10 cellular contexts compared by ENCODE assay signal in the genomic region with DNA sequence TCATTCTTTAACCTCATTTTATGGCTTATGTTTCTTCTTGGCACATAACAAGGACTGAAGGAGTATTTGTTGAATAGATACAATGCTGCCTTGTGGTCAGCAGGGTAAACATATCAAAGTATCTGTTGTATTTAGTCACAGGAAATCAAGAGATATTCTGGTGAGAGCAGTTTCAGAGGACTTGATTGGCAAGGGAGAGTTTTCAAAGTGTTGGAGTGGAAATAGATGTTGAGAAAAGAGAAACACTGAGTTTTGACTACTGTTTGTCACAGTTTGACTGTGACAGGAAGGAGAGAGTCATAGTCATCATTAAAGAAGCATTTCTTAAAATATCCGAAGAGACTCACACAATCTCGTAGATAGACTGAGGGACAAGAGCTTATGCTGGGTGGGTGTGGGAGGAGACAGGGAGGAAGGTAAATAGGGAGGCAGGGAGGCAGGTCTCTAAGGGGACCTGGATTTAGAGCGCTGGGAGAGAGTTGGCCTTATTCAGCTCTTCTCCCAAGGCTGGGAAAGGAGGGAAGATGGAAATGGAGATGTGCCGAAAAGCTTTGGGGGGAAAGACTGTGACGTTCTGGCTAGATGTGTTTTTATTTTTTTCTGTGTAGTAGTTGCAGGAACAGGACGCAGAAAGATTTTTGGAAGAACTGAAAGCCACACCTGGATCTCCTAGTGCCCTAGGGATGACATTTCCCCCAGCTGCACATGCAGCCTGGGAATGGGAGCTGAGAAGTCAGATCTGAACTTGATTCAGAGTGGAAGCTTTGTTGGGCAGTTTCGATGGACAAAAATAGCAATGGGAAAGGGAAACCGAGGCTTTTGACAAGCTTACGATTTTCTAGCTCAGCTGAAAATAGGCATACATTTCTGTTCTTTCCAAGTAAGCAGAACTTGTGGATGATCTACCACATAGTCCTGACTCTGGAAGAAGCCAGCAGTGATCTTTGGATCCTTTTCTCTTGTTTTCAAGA.
DNase-seq lines count a peak whose midpoint lies in the region; ATAC-seq and TF ChIP-seq lines count a peak whose summit lies in the region.
"Had no signal": no experiment of that assay in that cellular context is flagged by ENCODE, and none has a peak within 500 bp of the region (broad histone marks: within the 10 kb centered on the region; RNA-seq: fewer than 3 reads in every experiment).

No MANE protein-coding gene starts in this region.

- intact Hi-C loops in activated CD4-positive, alpha-beta T cell treated with anti-CD3 and anti-CD28 coated beads, Interleukin-2, amount 10 ng/mL, durations not matched to agents 24 days and 14 days (cut with micrococcal nuclease): no loop called here

- DNase-seq in activated CD4-positive, alpha-beta T cell treated with anti-CD3 and anti-CD28 coated beads, Interleukin-2, amount 10 ng/mL, durations not matched to agents 24 days and 14 days: peak; percentile 51
- no peak for DNase-seq in activated CD4-positive, alpha-beta T cell treated with anti-CD3 and anti-CD28 coated beads, Interleukin-2, amount 50 U/mL, for 4 hours
- peak; percentile 20 for DNase-seq in LoVo (ENCODE audit: low spot score)
- DNase-seq in stimulated activated effector memory CD8-positive, alpha-beta T cell treated with anti-CD3 and anti-CD28 coated beads, Interleukin-12 subunit alpha, Interleukin-12 subunit beta, amount 100 ng/mL, for 72 hours (ENCODE audit: low spot score in 2 of 2): no peak
- DNase-seq in glutamatergic neuron: no peak
- DNase-seq in NK-92 treated with Interleukin-12 subunit alpha and Interleukin-12 subunit beta, amount 100 ng/mL, for 24 hours (lab: John Stamatoyannopoulos, UW): no peak
- DNase-seq: activated CD8-positive, alpha-beta memory T cell treated with anti-CD3 and anti-CD28 coated beads, Interleukin-2, amount 50 U/mL, for 48 hours had no signal

- peaks cover 11% of the 10 kb centered on the region for H3K4me1 Mint-ChIP-seq in activated CD4-positive, alpha-beta T cell treated with anti-CD3 and anti-CD28 coated beads, Interleukin-2, amount 10 ng/mL, durations not matched to agents 24 days and 14 days
- peaks cover 27% of the 10 kb centered on the region for H3K4me1 Mint-ChIP-seq in stimulated activated effector memory CD8-positive, alpha-beta T cell treated with anti-CD3 and anti-CD28 coated beads, Interleukin-12 subunit alpha, Interleukin-12 subunit beta, amount 100 ng/mL, for 72 hours
- peaks cover 12% of the 10 kb centered on the region for H3K4me1 Mint-ChIP-seq in glutamatergic neuron (ENCODE audit: low read depth, unreplicated experiment)

- H3K27me3 Mint-ChIP-seq in activated CD4-positive, alpha-beta T cell treated with anti-CD3 and anti-CD28 coated beads, Interleukin-2, amount 10 ng/mL, durations not matched to agents 24 days and 14 days: peaks cover 27% of the 10 kb centered on the region
- H3K27me3 Mint-ChIP-seq in glutamatergic neuron (ENCODE audit: unreplicated experiment): peaks cover 5% of the 10 kb centered on the region

- no peak for TF ChIP-seq CTCF in glutamatergic neuron (IDR thresholded peaks at IDR 0.05; ENCODE audit: partially characterized antibody, unreplicated experiment)

- H3K27ac Mint-ChIP-seq in activated CD4-positive, alpha-beta T cell treated with anti-CD3 and anti-CD28 coated beads, Interleukin-2, amount 10 ng/mL, durations not matched to agents 24 days and 14 days: no peak overlapping the region
- H3K27ac Mint-ChIP-seq in stimulated activated effector memory CD8-positive, alpha-beta T cell treated with anti-CD3 and anti-CD28 coated beads, Interleukin-12 subunit alpha, Interleukin-12 subunit beta, amount 100 ng/mL, for 72 hours: peak overlapping the region; percentile 1
- H3K27ac Mint-ChIP-seq in glutamatergic neuron (ENCODE audit: unreplicated experiment): no peak overlapping the region
- H3K27ac Mint-ChIP-seq: mesothelial cell of epicardium had no signal

- no peak overlapping the region for H3K4me3 Mint-ChIP-seq in activated CD4-positive, alpha-beta T cell treated with anti-CD3 and anti-CD28 coated beads, Interleukin-2, amount 10 ng/mL, durations not matched to agents 24 days and 14 days
- H3K4me3 Mint-ChIP-seq in stimulated activated effector memory CD8-positive, alpha-beta T cell treated with anti-CD3 and anti-CD28 coated beads, Interleukin-12 subunit alpha, Interleukin-12 subunit beta, amount 100 ng/mL, for 72 hours: no peak overlapping the region
- H3K4me3 Mint-ChIP-seq in glutamatergic neuron (ENCODE audit: unreplicated experiment): no peak overlapping the region
- H3K4me3 Mint-ChIP-seq: mesothelial cell of epicardium had no signal

- peaks cover 6% of the 10 kb centered on the region for H3K9me3 Mint-ChIP-seq in activated CD4-positive, alpha-beta T cell treated with anti-CD3 and anti-CD28 coated beads, Interleukin-2, amount 10 ng/mL, durations not matched to agents 24 days and 14 days
- H3K9me3 Mint-ChIP-seq in stimulated activated effector memory CD8-positive, alpha-beta T cell treated with anti-CD3 and anti-CD28 coated beads, Interleukin-12 subunit alpha, Interleukin-12 subunit beta, amount 100 ng/mL, for 72 hours: no peaks in the 10 kb centered on the region
- H3K9me3 Mint-ChIP-seq in glutamatergic neuron (ENCODE audit: unreplicated experiment): peaks cover 3% of the 10 kb centered on the region

- peak; percentile 60 for ATAC-seq in HG02571 (IDR thresholded peaks at IDR 0.05; ENCODE audit: unreplicated experiment)
- ATAC-seq in stimulated activated effector memory CD8-positive, alpha-beta T cell treated with anti-CD3 and anti-CD28 coated beads, Interleukin-12 subunit alpha, Interleukin-12 subunit beta, amount 100 ng/mL, for 72 hours: peak; percentile 97
- no peak for ATAC-seq in HG03097 (IDR thresholded peaks at IDR 0.05; ENCODE audit: low FRiP score, unreplicated experiment)

- H3K36me3 Mint-ChIP-seq in activated CD4-positive, alpha-beta T cell treated with anti-CD3 and anti-CD28 coated beads, Interleukin-2, amount 10 ng/mL, durations not matched to agents 24 days and 14 days (ENCODE audit: low read depth): no peaks in the 10 kb centered on the region
- H3K36me3 Mint-ChIP-seq in stimulated activated effector memory CD8-positive, alpha-beta T cell treated with anti-CD3 and anti-CD28 coated beads, Interleukin-12 subunit alpha, Interleukin-12 subunit beta, amount 100 ng/mL, for 72 hours: no peaks in the 10 kb centered on the region
- no peaks in the 10 kb centered on the region for H3K36me3 Mint-ChIP-seq in glutamatergic neuron (ENCODE audit: unreplicated experiment)
- H3K36me3 Mint-ChIP-seq: mesothelial cell of epicardium had no signal

Comparison
In these comparisons a context has a peak if more than half of its experiments do, and no peak if none do; other contexts are left out.
1. DNase-seq: peak in activated CD4-positive, alpha-beta T cell treated with anti-CD3 and anti-CD28 coated beads, Interleukin-2, amount 10 ng/mL, durations not matched to agents 24 days and 14 days (single experiment) and LoVo (single experiment); none in activated CD4-positive, alpha-beta T cell treated with anti-CD3 and anti-CD28 coated beads, Interleukin-2, amount 50 U/mL, for 4 hours (0 of 2), stimulated activated effector memory CD8-positive, alpha-beta T cell treated with anti-CD3 and anti-CD28 coated beads, Interleukin-12 subunit alpha, Interleukin-12 subunit beta, amount 100 ng/mL, for 72 hours (0 of 2), glutamatergic neuron (single experiment) and NK-92 treated with Interleukin-12 subunit alpha and Interleukin-12 subunit beta, amount 100 ng/mL, for 24 hours (single experiment).